30 cellular contexts compared by ENCODE assay signal in the genomic region with DNA sequence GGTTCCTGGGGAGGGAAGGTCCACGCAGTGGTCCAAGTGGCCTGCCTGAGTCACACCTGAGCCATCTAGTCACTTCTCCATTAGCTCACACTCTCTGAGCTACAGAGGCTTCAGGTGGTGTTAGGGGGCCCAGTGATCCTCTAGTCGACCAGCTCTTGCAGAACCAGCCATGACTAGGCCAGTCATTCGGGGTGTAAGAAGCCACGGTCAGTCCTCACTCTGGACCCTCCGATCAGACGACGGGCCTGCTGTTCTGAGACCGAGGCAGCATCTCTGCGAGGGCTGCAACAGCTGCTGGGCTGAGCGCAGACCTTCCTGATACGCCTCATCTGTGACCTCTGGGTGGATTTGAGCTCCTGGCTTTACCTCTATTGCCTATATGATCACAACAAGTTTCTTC.
"Had no signal": no experiment of that assay in that cellular context is flagged by ENCODE, and none has a peak within 500 bp of the region (broad histone marks: within the 10 kb centered on the region; RNA-seq: fewer than 3 reads in every experiment).

No MANE protein-coding gene starts in this region.

- H3K4me1 ChIP-seq: ascending aorta had no signal

- H3K27ac ChIP-seq: ascending aorta, cardiac muscle cell, WERI-Rb-1 had no signal

- H3K4me3 ChIP-seq: ascending aorta, cardiac muscle cell had no signal

- DNase-seq: activated CD4-positive, alpha-beta memory T cell treated with anti-CD3 and anti-CD28 coated beads, Interleukin-2, amount 10 ng/mL, durations not matched to agents 7 days and 5 days; activated CD4-positive, alpha-beta T cell treated with anti-CD3 and anti-CD28 coated beads for 1 hour; activated CD4-positive, alpha-beta T cell treated with anti-CD3 and anti-CD28 coated beads for 36 hours; activated CD4-positive, alpha-beta T cell treated with anti-CD3 and anti-CD28 coated beads for 48 hours; activated CD4-positive, alpha-beta T cell treated with anti-CD3 and anti-CD28 coated beads, Interleukin-2, amount 10 ng/mL, durations not matched to agents 7 days and 5 days; activated CD4-positive, alpha-beta T cell treated with anti-CD3 and anti-CD28 coated beads, Interleukin-2, amount 50 U/mL, for 48 hours; activated CD4-positive, CD25-positive, alpha-beta regulatory T cell; activated CD8-positive, alpha-beta memory T cell treated with anti-CD3 and anti-CD28 coated beads for 24 hours; activated CD8-positive, alpha-beta memory T cell treated with anti-CD3 and anti-CD28 coated beads, Interleukin-2, amount 10 ng/mL, durations not matched to agents 7 days and 5 days; activated CD8-positive, alpha-beta memory T cell treated with anti-CD3 and anti-CD28 coated beads, Interleukin-2, amount 50 U/mL, for 48 hours; activated CD8-positive, alpha-beta T cell treated with anti-CD3 and anti-CD28 coated beads, Interleukin-2, amount 10 ng/mL, durations not matched to agents 7 days and 5 days; activated effector memory CD4-positive, alpha-beta T cell treated with Interleukin-2 at 50 U/mL for 16 hours; activated gamma-delta T cell; activated naive CD4-positive, alpha-beta T cell treated with anti-CD3 and anti-CD28 coated beads, Interleukin-2, amount 10 ng/mL, durations not matched to agents 7 days and 5 days; activated naive CD4-positive, alpha-beta T cell treated with Interleukin-2 at 50 U/mL for 16 hours; activated naive CD8-positive, alpha-beta T cell treated with anti-CD3 and anti-CD28 coated beads, Interleukin-2, amount 10 ng/mL, durations not matched to agents 7 days and 5 days; activated naive CD8-positive, alpha-beta T cell treated with anti-CD3 and anti-CD28 coated beads, Interleukin-2, amount 50 U/mL, for 24 hours; activated T-cell treated with anti-CD3 and anti-CD28 coated beads, Interleukin-2, amount 50 U/mL, for 24 hours; activated T-cell treated with anti-CD3 and anti-CD28 coated beads, Interleukin-2, amount 50 U/mL, for 48 hours; amygdala; anterior cingulate cortex; central memory CD4-positive, alpha-beta T cell; T-helper 1 cell; T-helper 2 cell; T-helper 9 cell; WERI-Rb-1 had no signal

- H3K9me3 ChIP-seq: ascending aorta had no signal

- FAIRE-seq: bronchial epithelial cell, TTC549 had no signal

- H3K36me3 ChIP-seq: ascending aorta, cardiac muscle cell, WERI-Rb-1 had no signal

- H3K27me3 ChIP-seq: ascending aorta, cardiac muscle cell had no signal
